Comparison of ENCODE assay signal across 9 cellular contexts in genomic region chr20:50379049-50379990, GRCh38.
DNase-seq lines count a peak whose midpoint lies in the region; ATAC-seq and TF ChIP-seq lines count a peak whose summit lies in the region.
"Had no signal": no experiment of that assay in that cellular context is flagged by ENCODE, and none has a peak within 500 bp of the region (broad histone marks: within the 10 kb centered on the region; RNA-seq: fewer than 3 reads in every experiment).

No MANE protein-coding gene starts in this region.

- H3K4me3 ChIP-seq in GM23338, result no peak overlapping the region
- peak overlapping the region in 1 of 2 donors; percentile 15 for H3K4me3 ChIP-seq in gastroesophageal sphincter
- peak overlapping the region in 2 of 4 donors; percentile 17 to 21 for H3K4me3 ChIP-seq in sigmoid colon

- H3K4me1 ChIP-seq in GM23338 (ENCODE audit: insufficient read depth), result no peaks in the 10 kb centered on the region
- H3K4me1 ChIP-seq in gastroesophageal sphincter, result peaks cover 7 to 38% (median 16%) of the 10 kb centered on the region in 3 donors
- H3K4me1 ChIP-seq in sigmoid colon, result peaks cover 0 to 54% (median 49%) of the 10 kb centered on the region in 4 donors

- no peaks in the 10 kb centered on the region for H3K36me3 Mint-ChIP-seq in GM23338 (ENCODE audit: low read depth)

- H3K79me2 ChIP-seq in GM23338 (replicated peaks; ENCODE audit: insufficient read depth), result no peaks in the 10 kb centered on the region

- TF ChIP-seq EP300 in gastroesophageal sphincter (IDR thresholded peaks at IDR 0.05) (no peak), sigmoid colon (IDR thresholded peaks at IDR 0.05) (peak in 3 of 4 donors; percentile 9 to 75 (median 63))

- H3K9me3 ChIP-seq in gastroesophageal sphincter (no peaks in the 10 kb centered on the region), sigmoid colon (no peaks in the 10 kb centered on the region)

- peaks cover 11% of the 10 kb centered on the region for H3K27me3 Mint-ChIP-seq in GM23338 (ENCODE audit: insufficient read depth, low read depth, poor library complexity)

- intact Hi-C loops in sigmoid colon (cut with DNase I), result loop anchor here (1.0 to 5.0 kb wide), 4 partner anchors 57 to 187 kb away; no protein-coding TSS in a partner anchor

- TF ChIP-seq POLR2A in gastroesophageal sphincter (IDR thresholded peaks at IDR 0.05), result peak; percentile 53 to 63
- TF ChIP-seq POLR2A in sigmoid colon (IDR thresholded peaks at IDR 0.05), result peak; percentile 60 to 71

- no peaks in the 10 kb centered on the region; the same call in 1 of the 3 replicates for H3K4me1 Mint-ChIP-seq in GM23338

- CTCF ChIA-PET in RWPE1 (lab: Yijun Ruan, JAX), result interaction anchor here (0.6 to 2.0 kb wide), 8 partner anchors 21 to 200 kb away, joined by 3 to 5 read pairs (median 3); no protein-coding TSS in a partner anchor

- H2AFZ ChIP-seq in GM23338, result peak overlapping the region; percentile 52; the same call in 1 of the 2 replicates

- H3K27ac ChIP-seq in GM23338 (ENCODE audit: low read depth) (no peak overlapping the region), RWPE1 (peak overlapping the region; percentile 67), gastroesophageal sphincter (peak overlapping the region; percentile 35 to 84 (median 79)), sigmoid colon (peak overlapping the region; percentile 75 to 83 (median 78))

- no peak overlapping the region for H3K27ac Mint-ChIP-seq in GM23338

- H3K4me3 Mint-ChIP-seq in GM23338, result no peak overlapping the region

- ATAC-seq in GM23338 (no peak), gastroesophageal sphincter (peak; percentile 92), HG03521 (IDR thresholded peaks at IDR 0.05; ENCODE audit: unreplicated experiment) (no peak)

- TF ChIP-seq CTCF in GM23338 (conservative IDR thresholded peaks at IDR 0.05; ENCODE audit: low read depth in 2 of 2), result no peak
- no peak for TF ChIP-seq CTCF in RWPE1 (conservative IDR thresholded peaks at IDR 0.05; ENCODE audit: low read depth)
- TF ChIP-seq CTCF in gastroesophageal sphincter (IDR thresholded peaks at IDR 0.05), result peak in 2 of 4 experiments; percentile 10 to 19
- TF ChIP-seq CTCF in sigmoid colon (IDR thresholded peaks at IDR 0.05), result no peak

- no peaks in the 10 kb centered on the region for H3K27me3 ChIP-seq in GM23338 (ENCODE audit: insufficient read depth)
- H3K27me3 ChIP-seq in gastroesophageal sphincter, result no peaks in the 10 kb centered on the region
- no peaks in the 10 kb centered on the region for H3K27me3 ChIP-seq in sigmoid colon

- POLR2A ChIA-PET in RWPE1 (lab: Yijun Ruan, JAX; ENCODE audit: low non-redundant PET), result no interaction called here

- no peaks in the 10 kb centered on the region for H3F3A ChIP-seq in GM23338 (replicated peaks; ENCODE audit: low read depth)

- no peaks in the 10 kb centered on the region for H4K20me1 ChIP-seq in GM23338 (replicated peaks; ENCODE audit: insufficient read depth)

- H3K9me2 ChIP-seq in GM23338 (ENCODE audit: insufficient read depth), result no peaks in the 10 kb centered on the region

- 15 to 23% methylated on average over 12 to 25 of the region's 38 CpGs for WGBS in gastroesophageal sphincter (ENCODE audit: low coverage in 1 of 2), 2 donors
- 10 to 48% methylated on average over 38 of the region's 38 CpGs for WGBS in sigmoid colon, 2 donors

- H3K4me2 ChIP-seq in GM23338, result no peak overlapping the region

- no peak for DNase-seq in GM23338 (ENCODE audit: low spot score)
- DNase-seq in RWPE1 (ENCODE audit: low spot score), result no peak
- DNase-seq in sigmoid colon, result peak; percentile 98
- no peak for DNase-seq in cortex of kidney (lab: John Stamatoyannopoulos, UW)
- DNase-seq in islet precursor cell, result no peak
- DNase-seq in activated CD4-positive, alpha-beta T cell treated with anti-CD3 and anti-CD28 coated beads for 48 hours, result no peak
- DNase-seq: activated T-cell treated with anti-CD3 and anti-CD28 coated beads, Interleukin-2, amount 50 U/mL, for 1 hour had no signal

- no peaks in the 10 kb centered on the region for H3K9me3 Mint-ChIP-seq in GM23338

- H3K36me3 ChIP-seq in GM23338 (ENCODE audit: insufficient read depth), result no peaks in the 10 kb centered on the region
- no peaks in the 10 kb centered on the region for H3K36me3 ChIP-seq in gastroesophageal sphincter
- no peaks in the 10 kb centered on the region for H3K36me3 ChIP-seq in sigmoid colon

TF ChIP-seq in GM23338, 12 proteins besides CTCF, POLR2A, EP300 and RAD21 (continues in another document):
- TF ChIP-seq ZNF114 (CRISPR knock-in tag; IDR thresholded peaks at IDR 0.05), result no peak
- no peak for TF ChIP-seq REST (IDR thresholded peaks at IDR 0.05; ENCODE audit: unreplicated experiment)
- no peak for TF ChIP-seq EZH2 (IDR thresholded peaks at IDR 0.05; ENCODE audit: low read depth, unreplicated experiment)
